15 cellular contexts compared by ENCODE assay signal in genomic region chr9:4243113-4243512, GRCh38. TPM values are rescaled to one million over a fixed set of nuclear protein-coding genes. Genes with fewer than 3 reads are reported as not detected.
DNase-seq lines count a peak whose midpoint lies in the region; ATAC-seq and TF ChIP-seq lines count a peak whose summit lies in the region.
"Had no signal": no experiment of that assay in that cellular context is flagged by ENCODE, and none has a peak within 500 bp of the region (broad histone marks: within the 10 kb centered on the region; RNA-seq: fewer than 3 reads in every experiment).

No MANE protein-coding gene starts in this region.

- H3K36me3 ChIP-seq in Loucy (ENCODE audit: insufficient read depth, low read length), result no peaks in the 10 kb centered on the region
- peaks cover 0 to 3% of the 10 kb centered on the region in 2 experiments for H3K36me3 ChIP-seq in mesenchymal stem cell (ENCODE audit: control insufficient read depth in 1 of 2, insufficient read depth in 2 of 2, low read depth in 1 of 2, low read length in 2 of 2)
- H3K36me3 ChIP-seq in uterus, result no peaks in the 10 kb centered on the region
- H3K36me3 ChIP-seq: esophagus squamous epithelium had no signal

- peak; percentile 62 for ATAC-seq in GM18502 (IDR thresholded peaks at IDR 0.05; ENCODE audit: poor library complexity, unreplicated experiment)
- peak; percentile 75 for ATAC-seq in GM18870 (IDR thresholded peaks at IDR 0.05; ENCODE audit: unreplicated experiment)

- no peak overlapping the region for H4K8ac ChIP-seq in mesenchymal stem cell (ENCODE audit: low read length)

- peak overlapping the region; percentile 5 for H3K4me2 ChIP-seq in Loucy (ENCODE audit: low read depth, low read length, poor library complexity, severe bottlenecking)
- H3K4me2 ChIP-seq in mesenchymal stem cell (ENCODE audit: low read length, poor library complexity, severe bottlenecking), result no peak overlapping the region

- H3K9me3 ChIP-seq in Loucy (ENCODE audit: insufficient read depth, low read depth, low read length) (no peaks in the 10 kb centered on the region), mesenchymal stem cell (ENCODE audit: control insufficient read depth, low read length) (no peaks in the 10 kb centered on the region), uterus (no peaks in the 10 kb centered on the region)
- H3K9me3 ChIP-seq: esophagus squamous epithelium had no signal

- no peak for TF ChIP-seq POLR2A in uterus (IDR thresholded peaks at IDR 0.05)

- H2BK12ac ChIP-seq in mesenchymal stem cell (ENCODE audit: low read length in 2 of 2), result no peak overlapping the region

- H2BK5ac ChIP-seq in mesenchymal stem cell (ENCODE audit: low read depth, low read length, poor library complexity, severe bottlenecking), result no peak overlapping the region

- no peak overlapping the region for H3K4ac ChIP-seq in mesenchymal stem cell (ENCODE audit: low read depth in 1 of 2, low read length in 2 of 2)

- no peaks in the 10 kb centered on the region for H3K79me2 ChIP-seq in Loucy (ENCODE audit: insufficient read depth, low read length)

- no peak overlapping the region for H3K18ac ChIP-seq in mesenchymal stem cell (ENCODE audit: low read depth in 1 of 2, low read length in 2 of 2)

- H3K27me3 ChIP-seq in Loucy (ENCODE audit: insufficient read depth, low read length, poor library complexity, severe bottlenecking), result no peaks in the 10 kb centered on the region
- H3K27me3 ChIP-seq in mesenchymal stem cell (ENCODE audit: control insufficient read depth in 1 of 2, insufficient read depth in 1 of 2, low read length in 2 of 2), result no peaks in the 10 kb centered on the region
- no peaks in the 10 kb centered on the region for H3K27me3 ChIP-seq in uterus
- H3K27me3 ChIP-seq: esophagus squamous epithelium had no signal

- peaks cover 5% of the 10 kb centered on the region for H3K79me1 ChIP-seq in mesenchymal stem cell (replicated peaks; ENCODE audit: low read length, poor library complexity, severe bottlenecking)

- WGBS in mesenchymal stem cell, result 100% methylated on average over 2 of the region's 3 CpGs

- no peak overlapping the region for H2BK120ac ChIP-seq in mesenchymal stem cell (ENCODE audit: low read depth, low read length)

- peaks cover 12% of the 10 kb centered on the region for H3K4me1 ChIP-seq in Loucy (ENCODE audit: insufficient read depth, low read length, poor library complexity, severe bottlenecking)
- peaks cover 9% of the 10 kb centered on the region for H3K4me1 ChIP-seq in mesenchymal stem cell (ENCODE audit: control insufficient read depth, insufficient read depth, low read depth, low read length)
- H3K4me1 ChIP-seq in uterus, result no peaks in the 10 kb centered on the region

- no peak overlapping the region for H2AK5ac ChIP-seq in mesenchymal stem cell (ENCODE audit: low read length, severe bottlenecking)

- intact Hi-C loops in uterus (cut with DNase I; ENCODE audit: low total_unique reads), result no loop called here

- no peaks in the 10 kb centered on the region for H4K20me1 ChIP-seq in Loucy (ENCODE audit: insufficient read depth, low read length, poor library complexity, severe bottlenecking)

- no peak for TF ChIP-seq CTCF in Loucy (conservative IDR thresholded peaks at IDR 0.05; ENCODE audit: low read length)
- no peak for TF ChIP-seq CTCF in uterus (IDR thresholded peaks at IDR 0.05)

- no peak overlapping the region for H3K4me3 ChIP-seq in Loucy (ENCODE audit: low read length, poor library complexity, severe bottlenecking)
- no peak overlapping the region for H3K4me3 ChIP-seq in mesenchymal stem cell (ENCODE audit: insufficient read depth in 1 of 2, low read depth in 1 of 2, low read length in 2 of 2)
- no peak overlapping the region for H3K4me3 ChIP-seq in uterus
- H3K4me3 ChIP-seq: esophagus squamous epithelium had no signal

- no peaks in the 10 kb centered on the region for H3K9me2 ChIP-seq in Loucy (replicated peaks; ENCODE audit: low read depth, low read length)

- H2BK15ac ChIP-seq in mesenchymal stem cell (ENCODE audit: low read depth, poor library complexity, severe bottlenecking), result no peak overlapping the region

- no peak overlapping the region for H3K23ac ChIP-seq in mesenchymal stem cell (ENCODE audit: low read length in 2 of 2)

- H2AFZ ChIP-seq in Loucy (ENCODE audit: low read length), result peak overlapping the region; percentile 91
- H2AFZ ChIP-seq in mesenchymal stem cell (ENCODE audit: low read depth, low read length), result no peak overlapping the region

- no peak overlapping the region for H3K14ac ChIP-seq in mesenchymal stem cell (ENCODE audit: low read length in 2 of 2)

- DNase-seq in mesenchymal stem cell (no peak), NCI-H187 (lab: John Stamatoyannopoulos, UW) (no peak), A172 (ENCODE audit: low spot score) (no peak), uterus (no peak)
- DNase-seq: activated CD4-positive, CD25-positive, alpha-beta regulatory T cell; dermis blood vessel endothelial cell; esophagus squamous epithelium; islet precursor cell; midbrain; NCI-H2029; NCI-H510A; small intestine had no signal

- H3K9ac ChIP-seq in Loucy (ENCODE audit: low read depth, low read length, poor library complexity, severe bottlenecking), result no peak overlapping the region
- H3K9ac ChIP-seq in mesenchymal stem cell (ENCODE audit: low read length), result no peak overlapping the region

- H3K27ac ChIP-seq in mesenchymal stem cell (ENCODE audit: low read length, poor library complexity, severe bottlenecking), result peak overlapping the region; percentile 4
- no peak overlapping the region for H3K27ac ChIP-seq in uterus
- H3K27ac ChIP-seq: esophagus squamous epithelium had no signal

- no peaks in the 10 kb centered on the region for H3F3A ChIP-seq in Loucy (ENCODE audit: low read depth)

- no peak overlapping the region for H4K91ac ChIP-seq in mesenchymal stem cell (ENCODE audit: low read length)

RNA-seq across cellular contexts. Expression of gene GLIS3, which starts 56.8 kb away (rescaled TPM):
- 19.0 TPM for polyA plus RNA-seq in mesenchymal stem cell (2013, experiment 1 of 2)
- polyA plus RNA-seq in mesenchymal stem cell (2013, experiment 2 of 2), result 18.8 TPM
- total RNA-seq in A172 (2014; rRNA removed; shearing (Covaris generic)), result 8.7 and 12.7 TPM in 2 replicates
- 10 to 100 TPM; 16.4 to 52.6 (median 41.1) TPM for total RNA-seq in uterus
